Comparison of ENCODE assay signal across 15 cellular contexts in genomic region chr12:132872975-132873421, GRCh38. TPM values are rescaled to one million over a fixed set of nuclear protein-coding genes. Genes with fewer than 3 reads are reported as not detected.
DNase-seq lines count a peak whose midpoint lies in the region; ATAC-seq and TF ChIP-seq lines count a peak whose summit lies in the region.
"Had no signal": no experiment of that assay in that cellular context is flagged by ENCODE, and none has a peak within 500 bp of the region (broad histone marks: within the 10 kb centered on the region; RNA-seq: fewer than 3 reads in every experiment).

No MANE protein-coding gene starts in this region.

- 0 out of 2 replicates have a peak, but pooled peaks cover 2% of the 10 kb centered on the region for H3K79me2 ChIP-seq in GM23338 (replicated peaks; ENCODE audit: insufficient read depth)

- no peak overlapping the region for H3K4me3 Mint-ChIP-seq in GM23338
- H3K4me3 Mint-ChIP-seq in T-helper 2 cell treated with Interferon-gamma antibody and Interleukin-4, amounts not matched to agents 5 μg/mL and 100 μg/mL, for 36 hours: peak overlapping the region; percentile 46
- H3K4me3 Mint-ChIP-seq in activated naive CD8-positive, alpha-beta T cell treated with anti-CD3 and anti-CD28 coated beads for 36 hours: peak overlapping the region; percentile 40
- no peak overlapping the region for H3K4me3 Mint-ChIP-seq in nephron progenitor cell

- H3K36me3 Mint-ChIP-seq in GM23338 (ENCODE audit: low read depth): peaks cover 45% of the 10 kb centered on the region
- H3K36me3 Mint-ChIP-seq in T-helper 2 cell treated with Interferon-gamma antibody and Interleukin-4, amounts not matched to agents 5 μg/mL and 100 μg/mL, for 36 hours (ENCODE audit: low read depth): peaks cover 48% of the 10 kb centered on the region
- H3K36me3 Mint-ChIP-seq in activated naive CD8-positive, alpha-beta T cell treated with anti-CD3 and anti-CD28 coated beads for 36 hours: peaks cover 39% of the 10 kb centered on the region
- peaks cover 48% of the 10 kb centered on the region for H3K36me3 Mint-ChIP-seq in nephron progenitor cell (ENCODE audit: low read depth)

- H2AFZ ChIP-seq in GM23338: no peak overlapping the region

- no peak for ATAC-seq in GM23338
- ATAC-seq: left ventricle myocardium superior had no signal

- no peaks in the 10 kb centered on the region for H3K9me2 ChIP-seq in GM23338 (ENCODE audit: insufficient read depth)

- no peak overlapping the region for H3K4me3 ChIP-seq in GM23338
- H3K4me3 ChIP-seq: adrenal gland, BLaER1, prostate gland had no signal

- H3K27me3 Mint-ChIP-seq in GM23338 (ENCODE audit: insufficient read depth, low read depth, poor library complexity) (peaks cover 1% of the 10 kb centered on the region), nephron progenitor cell (ENCODE audit: low read depth, poor library complexity) (no peaks in the 10 kb centered on the region)
- H3K27me3 Mint-ChIP-seq in T-helper 2 cell treated with Interferon-gamma antibody and Interleukin-4, amounts not matched to agents 5 μg/mL and 100 μg/mL, for 36 hours (ENCODE audit: low read depth): no peaks in the 10 kb centered on the region
- H3K27me3 Mint-ChIP-seq in activated naive CD8-positive, alpha-beta T cell treated with anti-CD3 and anti-CD28 coated beads for 36 hours: no peaks in the 10 kb centered on the region

- H4K20me1 ChIP-seq in GM23338 (replicated peaks; ENCODE audit: insufficient read depth): no peaks in the 10 kb centered on the region; the same call in none of the 2 replicates

- H3K27ac Mint-ChIP-seq in GM23338: peak overlapping the region; percentile 45; the same call in 1 of the 2 replicates
- peak overlapping the region; percentile 74 for H3K27ac Mint-ChIP-seq in T-helper 2 cell treated with Interferon-gamma antibody and Interleukin-4, amounts not matched to agents 5 μg/mL and 100 μg/mL, for 36 hours
- H3K27ac Mint-ChIP-seq in activated naive CD8-positive, alpha-beta T cell treated with anti-CD3 and anti-CD28 coated beads for 36 hours: peak overlapping the region; percentile 76
- peak overlapping the region; percentile 69 for H3K27ac Mint-ChIP-seq in nephron progenitor cell

- no peaks in the 10 kb centered on the region for H3K4me1 ChIP-seq in GM23338 (ENCODE audit: insufficient read depth)
- H3K4me1 ChIP-seq: adrenal gland, prostate gland had no signal

- DNase-seq in GM23338 (ENCODE audit: low spot score) (no peak), nephron progenitor cell (no peak), GDM1 (lab: John Stamatoyannopoulos, UW) (no peak), DMS79 (lab: John Stamatoyannopoulos, UW) (no peak), NAMALWA (ENCODE audit: low spot score) (no peak)
- DNase-seq in T-helper 2 cell treated with Interferon-gamma antibody and Interleukin-4, amounts not matched to agents 5 μg/mL and 100 μg/mL, for 36 hours (ENCODE audit: low spot score): peak; percentile 23
- DNase-seq in activated naive CD8-positive, alpha-beta T cell treated with anti-CD3 and anti-CD28 coated beads for 36 hours: peak; percentile 48
- DNase-seq: adrenal gland, DMS79 treated with DMSO at 0.1 percent for 48 hours, foreskin melanocyte, Karpas-422, left ventricle myocardium superior, NCI-H1417 treated with DMSO at 0.1 percent for 48 hours had no signal

- H3K4me1 Mint-ChIP-seq in GM23338 (no peaks in the 10 kb centered on the region), nephron progenitor cell (peaks cover 1% of the 10 kb centered on the region)
- H3K4me1 Mint-ChIP-seq in T-helper 2 cell treated with Interferon-gamma antibody and Interleukin-4, amounts not matched to agents 5 μg/mL and 100 μg/mL, for 36 hours (ENCODE audit: low read depth): peaks cover 10% of the 10 kb centered on the region
- peaks cover 30% of the 10 kb centered on the region for H3K4me1 Mint-ChIP-seq in activated naive CD8-positive, alpha-beta T cell treated with anti-CD3 and anti-CD28 coated beads for 36 hours

- no peak overlapping the region for H3K4me2 ChIP-seq in GM23338
- H3K4me2 ChIP-seq: BLaER1 had no signal

- 0 out of 2 replicates have a peak, but pooled peaks cover 20% of the 10 kb centered on the region for H3K36me3 ChIP-seq in GM23338 (ENCODE audit: insufficient read depth)
- H3K36me3 ChIP-seq: prostate gland had no signal

- no peaks in the 10 kb centered on the region for H3K27me3 ChIP-seq in GM23338 (ENCODE audit: insufficient read depth)
- H3K27me3 ChIP-seq: adrenal gland, BLaER1 had no signal

- H3K9me3 Mint-ChIP-seq in GM23338 (no peaks in the 10 kb centered on the region), nephron progenitor cell (no peaks in the 10 kb centered on the region)
- no peaks in the 10 kb centered on the region for H3K9me3 Mint-ChIP-seq in T-helper 2 cell treated with Interferon-gamma antibody and Interleukin-4, amounts not matched to agents 5 μg/mL and 100 μg/mL, for 36 hours
- H3K9me3 Mint-ChIP-seq in activated naive CD8-positive, alpha-beta T cell treated with anti-CD3 and anti-CD28 coated beads for 36 hours: no peaks in the 10 kb centered on the region

- TF ChIP-seq CTCF in GM23338 (conservative IDR thresholded peaks at IDR 0.05; ENCODE audit: low read depth in 2 of 2) (no peak), nephron progenitor cell (IDR thresholded peaks at IDR 0.05) (no peak)

- H3F3A ChIP-seq in GM23338 (replicated peaks; ENCODE audit: low read depth): 0 out of 2 replicates have a peak, but pooled peaks cover 4% of the 10 kb centered on the region

- H3K27ac ChIP-seq in GM23338 (ENCODE audit: low read depth): no peak overlapping the region
- H3K27ac ChIP-seq: adrenal gland, BLaER1, prostate gland had no signal

TF ChIP-seq in GM23338, 12 proteins besides CTCF, POLR2A, EP300 and RAD21 (continues in another document):
- TF ChIP-seq NANOG (IDR thresholded peaks at IDR 0.05; ENCODE audit: borderline replicate concordance): no peak
- no peak for TF ChIP-seq JUNB (IDR thresholded peaks at IDR 0.05; ENCODE audit: unreplicated experiment)
- no peak for TF ChIP-seq CREB1 (CRISPR knock-in tag; IDR thresholded peaks at IDR 0.05; ENCODE audit: low read depth)
- TF ChIP-seq POLR2AphosphoS5 (IDR thresholded peaks at IDR 0.05; ENCODE audit: low read depth): no peak
- no peak for TF ChIP-seq ETS1 (IDR thresholded peaks at IDR 0.05)
- TF ChIP-seq STAT1 (IDR thresholded peaks at IDR 0.05; ENCODE audit: unreplicated experiment): no peak
- TF ChIP-seq, protein P1, sequence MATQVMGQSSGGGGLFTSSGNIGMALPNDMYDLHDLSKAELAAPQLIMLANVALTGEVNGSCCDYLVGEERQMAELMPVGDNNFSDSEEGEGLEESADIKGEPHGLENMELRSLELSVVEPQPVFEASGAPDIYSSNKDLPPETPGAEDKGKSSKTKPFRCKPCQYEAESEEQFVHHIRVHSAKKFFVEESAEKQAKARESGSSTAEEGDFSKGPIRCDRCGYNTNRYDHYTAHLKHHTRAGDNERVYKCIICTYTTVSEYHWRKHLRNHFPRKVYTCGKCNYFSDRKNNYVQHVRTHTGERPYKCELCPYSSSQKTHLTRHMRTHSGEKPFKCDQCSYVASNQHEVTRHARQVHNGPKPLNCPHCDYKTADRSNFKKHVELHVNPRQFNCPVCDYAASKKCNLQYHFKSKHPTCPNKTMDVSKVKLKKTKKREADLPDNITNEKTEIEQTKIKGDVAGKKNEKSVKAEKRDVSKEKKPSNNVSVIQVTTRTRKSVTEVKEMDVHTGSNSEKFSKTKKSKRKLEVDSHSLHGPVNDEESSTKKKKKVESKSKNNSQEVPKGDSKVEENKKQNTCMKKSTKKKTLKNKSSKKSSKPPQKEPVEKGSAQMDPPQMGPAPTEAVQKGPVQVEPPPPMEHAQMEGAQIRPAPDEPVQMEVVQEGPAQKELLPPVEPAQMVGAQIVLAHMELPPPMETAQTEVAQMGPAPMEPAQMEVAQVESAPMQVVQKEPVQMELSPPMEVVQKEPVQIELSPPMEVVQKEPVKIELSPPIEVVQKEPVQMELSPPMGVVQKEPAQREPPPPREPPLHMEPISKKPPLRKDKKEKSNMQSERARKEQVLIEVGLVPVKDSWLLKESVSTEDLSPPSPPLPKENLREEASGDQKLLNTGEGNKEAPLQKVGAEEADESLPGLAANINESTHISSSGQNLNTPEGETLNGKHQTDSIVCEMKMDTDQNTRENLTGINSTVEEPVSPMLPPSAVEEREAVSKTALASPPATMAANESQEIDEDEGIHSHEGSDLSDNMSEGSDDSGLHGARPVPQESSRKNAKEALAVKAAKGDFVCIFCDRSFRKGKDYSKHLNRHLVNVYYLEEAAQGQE (IDR thresholded peaks at IDR 0.05; ENCODE audit: unreplicated experiment): no peak
- no peak for TF ChIP-seq EZH2phosphoT487 (IDR thresholded peaks at IDR 0.05; ENCODE audit: unreplicated experiment)

RNA-seq across cellular contexts. Expression of gene CHFR, which starts 14.4 kb away (rescaled TPM):
- total RNA-seq in GM23338 (2014; rRNA removed; shearing (Covaris generic)): 42.7 and 47.7 TPM in 2 replicates
- 20.6 and 23.0 TPM in 2 replicates for polyA plus RNA-seq in GM23338 (2016; fragmentation: Nextera tagmentation; extraction: Ambion mirVana)
- 10 to 100 TPM; 47.9 to 48.6 TPM for total RNA-seq in activated naive CD8-positive, alpha-beta T cell treated with anti-CD3 and anti-CD28 coated beads for 36 hours

RNA-seq across cellular contexts. Expression of gene GOLGA3, which starts 44.3 kb away (rescaled TPM):
- 36.4 and 57.8 TPM in 2 replicates for total RNA-seq in GM23338 (2014; rRNA removed; shearing (Covaris generic))
- polyA plus RNA-seq in GM23338 (2016; fragmentation: Nextera tagmentation; extraction: Ambion mirVana): 10.3 and 12.7 TPM in 2 replicates
- 10 to 100 TPM; 51.5 to 57.2 TPM for total RNA-seq in activated naive CD8-positive, alpha-beta T cell treated with anti-CD3 and anti-CD28 coated beads for 36 hours

Comparison
In these comparisons a context has a peak if more than half of its experiments do, and no peak if none do; other contexts are left out.
1. DNase-seq: peak in T-helper 2 cell treated with Interferon-gamma antibody and Interleukin-4, amounts not matched to agents 5 μg/mL and 100 μg/mL, for 36 hours (single experiment) and activated naive CD8-positive, alpha-beta T cell treated with anti-CD3 and anti-CD28 coated beads for 36 hours (single experiment); none in GM23338 (single experiment), nephron progenitor cell (single experiment), GDM1 (single experiment), DMS79 (single experiment) and NAMALWA (single experiment).
2. H3K4me3 Mint-ChIP-seq: peak in T-helper 2 cell treated with Interferon-gamma antibody and Interleukin-4, amounts not matched to agents 5 μg/mL and 100 μg/mL, for 36 hours (single experiment) and activated naive CD8-positive, alpha-beta T cell treated with anti-CD3 and anti-CD28 coated beads for 36 hours (single experiment); none in GM23338 (single experiment) and nephron progenitor cell (single experiment).
3. Peak in every context shown above with its lines, with median percentiles within 50 percentile points of each other: H3K27ac Mint-ChIP-seq.